ENCODE assay signal across 1 cellular context in genomic region chr3:113117511-113118302, GRCh38.
TF ChIP-seq lines count a peak whose summit lies in the region.

No MANE protein-coding gene starts in this region.

TF ChIP-seq in SK-N-SH, 30 proteins besides CTCF, POLR2A, EP300 and RAD21 (continued from another document):
- TF ChIP-seq USF2 (IDR thresholded peaks at IDR 0.05; ENCODE audit: borderline replicate concordance, low read depth, low read length) = no peak
- no peak for TF ChIP-seq RCOR1 (IDR thresholded peaks at IDR 0.05; ENCODE audit: low read length)
- TF ChIP-seq MAX (IDR thresholded peaks at IDR 0.05; ENCODE audit: low read depth) = no peak
- TF ChIP-seq RXRA (IDR thresholded peaks at IDR 0.05; ENCODE audit: borderline replicate concordance, low read depth) = no peak; the same call in 1 of the 2 replicates
- peak; percentile 40; the same call in 1 of the 2 replicates for TF ChIP-seq FOXM1 (IDR thresholded peaks at IDR 0.05; ENCODE audit: low read depth)
- TF ChIP-seq ZBTB33 (IDR thresholded peaks at IDR 0.05; ENCODE audit: borderline replicate concordance, low read depth) = no peak
- peak; percentile 71 for TF ChIP-seq JUND (IDR thresholded peaks at IDR 0.05)
- TF ChIP-seq TCF12 (IDR thresholded peaks at IDR 0.05) = peak; percentile 89
- TF ChIP-seq TAF1 (IDR thresholded peaks at IDR 0.05; ENCODE audit: borderline replicate concordance, low read depth, low read length) = no peak
